ENCODE assay signal across 28 cellular contexts in genomic region chr15:50328116-50328515, GRCh38.
"Had no signal": no experiment of that assay in that cellular context is flagged by ENCODE, and none has a peak within 500 bp of the region (broad histone marks: within the 10 kb centered on the region; RNA-seq: fewer than 3 reads in every experiment).

No MANE protein-coding gene starts in this region.

- DNase-seq: stimulated activated CD4-positive, alpha-beta T cell treated with anti-CD3 and anti-CD28 coated beads, Interleukin-2, amount 100 ng/mL, for 48 hours; stimulated activated CD4-positive, alpha-beta T cell treated with anti-CD3 and anti-CD28 coated beads, Interleukin-4, amount 100 ng/mL, for 1 hour; stimulated activated CD4-positive, alpha-beta T cell treated with anti-CD3 and anti-CD28 coated beads, Interleukin-4, amount 100 ng/mL, for 24 hours; stimulated activated CD4-positive, alpha-beta T cell treated with anti-CD3 and anti-CD28 coated beads, Interleukin-4, amount 100 ng/mL, for 4 hours; stimulated activated CD8-positive, alpha-beta memory T cell treated with anti-CD3 and anti-CD28 coated beads, Interleukin-4, amount 100 ng/mL, for 48 hours; stimulated activated naive CD4-positive, alpha-beta T cell; stimulated activated naive CD4-positive, alpha-beta T cell treated with Interleukin-2 at 50 U/mL for 16 hours; stimulated activated naive CD8-positive, alpha-beta T cell treated with anti-CD3 and anti-CD28 coated beads, Interleukin-15, amount 100 ng/mL, for 72 hours; stimulated activated naive CD8-positive, alpha-beta T cell treated with anti-CD3 and anti-CD28 coated beads, Interleukin-15, Interleukin-2, amounts not matched to agents 100 U/mL and 50 U/mL, for 24 hours; stomach; substantia nigra; testis; thyroid gland; tibial artery; transverse colon; trophoblast cell; upper lobe of left lung; upper lobe of right lung; uterus had no signal

- H3K27me3 Mint-ChIP-seq: stimulated activated memory B cell treated with anti-CD40 and anti-IgM and Interleukin-4, amounts not matched to agents 10 μg/mL and 1 μg/mL and 100 μg/mL, for 72 hours; stimulated activated naive CD8-positive, alpha-beta T cell treated with anti-CD3 and anti-CD28 coated beads, Interleukin-15, amount 100 ng/mL, for 72 hours; stimulated activated naive CD8-positive, alpha-beta T cell treated with anti-CD3 and anti-CD28 coated beads, Interleukin-15, Interleukin-2, amounts not matched to agents 100 ng/mL and 50 ng/mL, for 24 hours; type B pancreatic cell had no signal

- H3K4me3 Mint-ChIP-seq: stimulated activated effector memory CD8-positive, alpha-beta T cell treated with anti-CD3 and anti-CD28 coated beads, Interleukin-12 subunit alpha, Interleukin-12 subunit beta, amount 100 ng/mL, for 72 hours; stimulated activated memory B cell treated with anti-CD40 and anti-IgM and Interleukin-4, amounts not matched to agents 10 μg/mL and 1 μg/mL and 100 μg/mL, for 72 hours; stimulated activated naive CD8-positive, alpha-beta T cell treated with anti-CD3 and anti-CD28 coated beads, Interleukin-15, amount 100 ng/mL, for 72 hours; stimulated activated naive CD8-positive, alpha-beta T cell treated with anti-CD3 and anti-CD28 coated beads, Interleukin-15, Interleukin-2, amounts not matched to agents 100 ng/mL and 50 ng/mL, for 24 hours; type B pancreatic cell had no signal

- FAIRE-seq: urothelium cell line had no signal

- H3K27ac Mint-ChIP-seq: stimulated activated effector memory CD8-positive, alpha-beta T cell treated with anti-CD3 and anti-CD28 coated beads, Interleukin-12 subunit alpha, Interleukin-12 subunit beta, amount 100 ng/mL, for 72 hours; stimulated activated memory B cell treated with anti-CD40 and anti-IgM and Interleukin-4, amounts not matched to agents 10 μg/mL and 1 μg/mL and 100 μg/mL, for 72 hours; stimulated activated naive CD8-positive, alpha-beta T cell treated with anti-CD3 and anti-CD28 coated beads, Interleukin-15, amount 100 ng/mL, for 72 hours; stimulated activated naive CD8-positive, alpha-beta T cell treated with anti-CD3 and anti-CD28 coated beads, Interleukin-15, Interleukin-2, amounts not matched to agents 100 ng/mL and 50 ng/mL, for 24 hours; type B pancreatic cell had no signal

- H3K27me3 ChIP-seq: stomach, suprapubic skin, testis, thyroid gland, tibial artery, tibial nerve, transverse colon, upper lobe of left lung, upper lobe of right lung, uterus, vagina had no signal

- H3K9me3 ChIP-seq: stomach, suprapubic skin, testis, thoracic aorta, thyroid gland, tibial artery, tibial nerve, transverse colon, upper lobe of left lung, upper lobe of right lung, uterus, vagina had no signal

- ATAC-seq: stimulated activated effector memory CD8-positive, alpha-beta T cell treated with anti-CD3 and anti-CD28 coated beads, Interleukin-12 subunit alpha, Interleukin-12 subunit beta, amount 100 ng/mL, for 72 hours; stimulated activated memory B cell treated with anti-CD40 and anti-IgM and Interleukin-4, amounts not matched to agents 10 μg/mL and 1 μg/mL and 100 μg/mL, for 72 hours; stimulated activated naive CD8-positive, alpha-beta T cell treated with anti-CD3 and anti-CD28 coated beads, Interleukin-15, amount 100 ng/mL, for 72 hours; stimulated activated naive CD8-positive, alpha-beta T cell treated with anti-CD3 and anti-CD28 coated beads, Interleukin-15, Interleukin-2, amounts not matched to agents 100 U/mL and 50 U/mL, for 24 hours; upper lobe of right lung had no signal

- H3K4me1 ChIP-seq: stomach, suprapubic skin, testis, thyroid gland, tibial artery, tibial nerve, transverse colon, upper lobe of left lung, upper lobe of right lung, uterus, vagina had no signal

- H3K4me3 ChIP-seq: stomach, suprapubic skin, testis, thoracic aorta, thyroid gland, tibial artery, tibial nerve, transverse colon, upper lobe of left lung, upper lobe of right lung, uterus, vagina had no signal

- H3K27ac ChIP-seq: stomach, suprapubic skin, testis, thoracic aorta, thyroid gland, tibial artery, tibial nerve, transverse colon, upper lobe of left lung, upper lobe of right lung, uterus, vagina had no signal

- H3K9me3 Mint-ChIP-seq: stimulated activated effector memory CD8-positive, alpha-beta T cell treated with anti-CD3 and anti-CD28 coated beads, Interleukin-12 subunit alpha, Interleukin-12 subunit beta, amount 100 ng/mL, for 72 hours; stimulated activated memory B cell treated with anti-CD40 and anti-IgM and Interleukin-4, amounts not matched to agents 10 μg/mL and 1 μg/mL and 100 μg/mL, for 72 hours; stimulated activated naive CD8-positive, alpha-beta T cell treated with anti-CD3 and anti-CD28 coated beads, Interleukin-15, amount 100 ng/mL, for 72 hours; stimulated activated naive CD8-positive, alpha-beta T cell treated with anti-CD3 and anti-CD28 coated beads, Interleukin-15, Interleukin-2, amounts not matched to agents 100 ng/mL and 50 ng/mL, for 24 hours; type B pancreatic cell had no signal

- H3K36me3 ChIP-seq: stomach, suprapubic skin, thoracic aorta, thyroid gland, tibial artery, tibial nerve, transverse colon, upper lobe of left lung, upper lobe of right lung, uterus, vagina had no signal
